23 cellular contexts compared by ENCODE assay signal in the genomic region with DNA sequence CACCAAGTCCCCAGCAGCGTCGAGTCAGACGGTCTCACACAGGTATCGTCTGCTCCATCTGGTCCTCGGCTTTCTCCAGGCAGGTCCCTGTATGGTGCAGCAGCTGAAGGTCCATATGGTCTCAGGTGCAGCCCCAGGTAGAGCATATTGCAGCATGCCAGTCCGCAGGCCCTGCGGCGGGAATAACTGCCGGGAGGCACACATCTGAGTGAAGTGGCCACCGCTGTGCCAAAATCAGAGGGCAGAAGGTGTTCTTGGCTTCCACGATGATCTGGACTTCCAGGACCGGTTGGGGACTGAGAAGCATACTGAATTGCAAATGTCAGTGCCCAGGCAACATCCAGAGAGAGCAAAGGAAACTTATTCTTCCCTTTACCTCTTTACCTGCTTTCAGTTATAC.
"Had no signal": no experiment of that assay in that cellular context is flagged by ENCODE, and none has a peak within 500 bp of the region (broad histone marks: within the 10 kb centered on the region; RNA-seq: fewer than 3 reads in every experiment).

No MANE protein-coding gene starts in this region.

- ATAC-seq: activated naive CD4-positive, alpha-beta T cell treated with anti-CD3 and anti-CD28 coated beads, Interleukin-2, amount 50 U/mL, for 72 hours; activated T-cell treated with anti-CD3 and anti-CD28 coated beads, Interleukin-2, amount 50 U/mL, for 72 hours; esophagus mucosa; WTC11 had no signal

- DNase-seq: activated CD4-positive, alpha-beta memory T cell treated with anti-CD3 and anti-CD28 coated beads, Interleukin-2, amount 10 ng/mL, durations not matched to agents 7 days and 5 days; activated CD4-positive, alpha-beta T cell treated with anti-CD3 and anti-CD28 coated beads for 1 hour; activated CD4-positive, alpha-beta T cell treated with anti-CD3 and anti-CD28 coated beads for 4 hours; activated CD4-positive, alpha-beta T cell treated with anti-CD3 and anti-CD28 coated beads, Interleukin-2, amount 10 ng/mL, durations not matched to agents 7 days and 5 days; activated CD4-positive, alpha-beta T cell treated with anti-CD3 and anti-CD28 coated beads, Interleukin-2, amount 50 U/mL, for 4 hours; activated CD8-positive, alpha-beta memory T cell treated with anti-CD3 and anti-CD28 coated beads, Interleukin-2, amount 50 U/mL, for 48 hours; activated gamma-delta T cell; activated naive CD4-positive, alpha-beta T cell; activated naive CD4-positive, alpha-beta T cell treated with anti-CD3 and anti-CD28 coated beads, Interleukin-2, amount 10 ng/mL, durations not matched to agents 7 days and 5 days; activated naive CD8-positive, alpha-beta T cell treated with anti-CD3 and anti-CD28 coated beads, Interleukin-2, amount 10 ng/mL, durations not matched to agents 7 days and 5 days; activated T-cell treated with anti-CD3 and anti-CD28 coated beads for 4 hours; activated T-cell treated with anti-CD3 and anti-CD28 coated beads, Interleukin-2, amount 50 U/mL, for 24 hours; activated T-cell treated with anti-CD3 and anti-CD28 coated beads, Interleukin-2, amount 50 U/mL, for 72 hours; central memory CD4-positive, alpha-beta T cell; colonic mucosa; effector memory CD4-positive, alpha-beta T cell; endodermal cell; foreskin fibroblast; head of caudate nucleus; T-helper 2 cell had no signal
